ENCODE assay signal across 9 cellular contexts in genomic region chr4:15005474-15006115, GRCh38. TPM values are rescaled to one million over a fixed set of nuclear protein-coding genes. Genes with fewer than 3 reads are reported as not detected.
DNase-seq lines count a peak whose midpoint lies in the region; ATAC-seq and TF ChIP-seq lines count a peak whose summit lies in the region.
"Had no signal": no experiment of that assay in that cellular context is flagged by ENCODE, and none has a peak within 500 bp of the region (broad histone marks: within the 10 kb centered on the region; RNA-seq: fewer than 3 reads in every experiment).

No MANE protein-coding gene starts in this region.

- H3K9me3 ChIP-seq in cardiac muscle cell (ENCODE audit: low read depth) (no peaks in the 10 kb centered on the region), body of pancreas (no peaks in the 10 kb centered on the region), upper lobe of left lung (no peaks in the 10 kb centered on the region)

- DNase-seq in cardiac muscle cell (ENCODE audit: low read depth in 1 of 2, low spot score in 1 of 2) (no peak), Right ventricle myocardium inferior (ENCODE audit: missing footprints) (no peak), body of pancreas (no peak), memory B cell (ENCODE audit: low spot score in 2 of 2) (no peak), upper lobe of left lung (no peak), NCI-H2029 (lab: John Stamatoyannopoulos, UW) (no peak), HuH-7 (ENCODE audit: low spot score) (no peak), NCI-H748 (lab: John Stamatoyannopoulos, UW; ENCODE audit: unreplicated experiment) (no peak)

- H3K27me3 Mint-ChIP-seq in memory B cell = no peaks in the 10 kb centered on the region

- no peaks in the 10 kb centered on the region for H3K27me3 ChIP-seq in cardiac muscle cell
- no peaks in the 10 kb centered on the region for H3K27me3 ChIP-seq in body of pancreas
- no peaks in the 10 kb centered on the region for H3K27me3 ChIP-seq in upper lobe of left lung

- peak overlapping the region; percentile 93 for H3K4me3 Mint-ChIP-seq in memory B cell

- H3K4me1 Mint-ChIP-seq in memory B cell = peaks cover 17% of the 10 kb centered on the region

- peaks cover 38% of the 10 kb centered on the region for H3K4me1 ChIP-seq in cardiac muscle cell (ENCODE audit: low read depth)
- H3K4me1 ChIP-seq in body of pancreas = peaks cover 33% of the 10 kb centered on the region
- peaks cover 23 to 48% (median 30%) of the 10 kb centered on the region in 4 donors for H3K4me1 ChIP-seq in upper lobe of left lung

- H3K36me3 ChIP-seq in cardiac muscle cell (no peaks in the 10 kb centered on the region), body of pancreas (replicated peaks in 1 of 2; ENCODE audit: insufficient read depth in 1 of 2, low read depth in 2 of 2) (no peaks in the 10 kb centered on the region), upper lobe of left lung (peaks cover 0 to 24% (median 4%) of the 10 kb centered on the region in 4 donors)

- peaks cover 4% of the 10 kb centered on the region for H3K36me3 Mint-ChIP-seq in memory B cell

- 11 to 15% methylated on average over 4 of the region's 4 CpGs for WGBS in body of pancreas, 2 donors
- WGBS in upper lobe of left lung, 2 donors = 29 to 36% methylated on average over 4 of the region's 4 CpGs

- H3K9me3 Mint-ChIP-seq in memory B cell = no peaks in the 10 kb centered on the region

- no peak for TF ChIP-seq CTCF in cardiac muscle cell (IDR thresholded peaks at IDR 0.05; ENCODE audit: low read depth, low read length)
- TF ChIP-seq CTCF in body of pancreas (IDR thresholded peaks at IDR 0.05) = no peak
- no peak for TF ChIP-seq CTCF in upper lobe of left lung (IDR thresholded peaks at IDR 0.05)

- ATAC-seq in Right ventricle myocardium inferior (no peak), body of pancreas (no peak), memory B cell (ENCODE audit: low read depth) (no peak), upper lobe of left lung (ENCODE audit: low FRiP score in 2 of 2) (no peak)

- TF ChIP-seq EP300 in upper lobe of left lung (IDR thresholded peaks at IDR 0.05) = no peak

- H3K4me3 ChIP-seq in cardiac muscle cell (peak overlapping the region; percentile 87), body of pancreas (peak overlapping the region; percentile 90 to 95), upper lobe of left lung (peak overlapping the region; percentile 75 to 92 (median 92))

- TF ChIP-seq POLR2A in body of pancreas (IDR thresholded peaks at IDR 0.05) = no peak
- TF ChIP-seq POLR2A in upper lobe of left lung (IDR thresholded peaks at IDR 0.05) = no peak

- H3K27ac ChIP-seq in cardiac muscle cell = peak overlapping the region; percentile 96
- peak overlapping the region; percentile 100 for H3K27ac ChIP-seq in body of pancreas
- H3K27ac ChIP-seq in upper lobe of left lung = peak overlapping the region; percentile 99 to 100 (median 100)

- intact Hi-C loops in Right ventricle myocardium inferior (cut with DNase I) (loop anchor here (10.0 kb wide), 1 partner anchor 541 kb away; no protein-coding TSS in a partner anchor), body of pancreas (cut with DNase I) (no loop called here)

- peak overlapping the region; percentile 97 for H3K27ac Mint-ChIP-seq in memory B cell

RNA-seq across cellular contexts. Expression of gene CPEB2, which starts 3.3 kb away (rescaled TPM):
- total RNA-seq in cardiac muscle cell (8.6 and 17.4 TPM in 2 replicates), Right ventricle myocardium inferior (23.7 TPM), body of pancreas (1 to 10 TPM; 6.6 to 8.0 TPM), upper lobe of left lung (10 to 100 TPM in 5 of 6 donors, 1 to 10 TPM in 1; 9.3 to 44.6 (median 22.9) TPM)
- 7.5 and 13.1 TPM in 2 replicates for polyA plus RNA-seq in cardiac muscle cell
- total RNA-seq: G401 had no signal
